Comparison of ENCODE assay signal across 22 cellular contexts in genomic region chr15:41648770-41649169, GRCh38. TPM values are rescaled to one million over a fixed set of nuclear protein-coding genes. Genes with fewer than 3 reads are reported as not detected.
DNase-seq lines count a peak whose midpoint lies in the region; ATAC-seq and TF ChIP-seq lines count a peak whose summit lies in the region.
"Had no signal": no experiment of that assay in that cellular context is flagged by ENCODE, and none has a peak within 500 bp of the region (broad histone marks: within the 10 kb centered on the region; RNA-seq: fewer than 3 reads in every experiment).

No MANE protein-coding gene starts in this region.

- ATAC-seq in foreskin keratinocyte (peak; percentile 15), GM18870 (IDR thresholded peaks at IDR 0.05; ENCODE audit: unreplicated experiment) (no peak)
- ATAC-seq: sciatic nerve had no signal

- BruUV-seq in mammary epithelial cell (replicated peaks; lab: Mats Ljungman, UMichigan), result no TSS peak
- BruUV-seq in MCF 10A (replicated peaks; lab: Mats Ljungman, UMichigan), result no TSS peak

- peak; percentile 71 for DNase-seq in mammary epithelial cell
- DNase-seq in MCF 10A (ENCODE audit: unreplicated experiment), result no peak
- peak; percentile 76 for DNase-seq in amniotic epithelial cell (ENCODE audit: low read depth)
- peak in 1 of 2 donors; percentile 35 for DNase-seq in foreskin keratinocyte
- no peak for DNase-seq in trophoblast cell
- DNase-seq in substantia nigra (lab: John Stamatoyannopoulos, UW), result no peak
- DNase-seq in DMS 273 treated with DMSO at 0.1 percent for 48 hours (lab: John Stamatoyannopoulos, UW), result no peak
- DNase-seq: 8988T; activated CD4-positive, alpha-beta T cell treated with anti-CD3 and anti-CD28 coated beads, Interleukin-2, amount 10 ng/mL, durations not matched to agents 24 days and 14 days; activated naive CD8-positive, alpha-beta T cell treated with anti-CD3 and anti-CD28 coated beads, Interleukin-2, amount 10 ng/mL, durations not matched to agents 7 days and 5 days; C1 segment of cervical spinal cord; KG1; NCI-H1092; NCI-H2029 treated with DMSO at 0.1 percent for 48 hours; NCI-H510A; RPMI8226; upper lobe of left lung had no signal

- dilution Hi-C loops in mammary epithelial cell (cut with HindIII; ENCODE audit: low sequenced_read_pairs), result no loop called here

- H3K36me3 ChIP-seq in mammary epithelial cell (ENCODE audit: insufficient read depth, low read length) (no peaks in the 10 kb centered on the region), trophoblast cell (ENCODE audit: control insufficient read depth in 1 of 2, insufficient read depth in 2 of 2, low read length in 2 of 2) (no peaks in the 10 kb centered on the region)
- H3K36me3 ChIP-seq: upper lobe of left lung had no signal

- H4K91ac ChIP-seq in trophoblast cell (ENCODE audit: low read depth, low read length), result no peak overlapping the region

- H3K27ac ChIP-seq in mammary epithelial cell (ENCODE audit: insufficient read depth, low read depth, low read length) (no peak overlapping the region), foreskin keratinocyte (no peak overlapping the region), trophoblast cell (ENCODE audit: low read depth, low read length) (no peak overlapping the region), substantia nigra (ENCODE audit: low read depth, low read length, poor library complexity, severe bottlenecking) (no peak overlapping the region)
- H3K27ac ChIP-seq: upper lobe of left lung had no signal

- no peaks in the 10 kb centered on the region for H3K27me3 Mint-ChIP-seq in MCF 10A (ENCODE audit: insufficient read depth, unreplicated experiment)
- H3K27me3 Mint-ChIP-seq: stimulated activated naive CD8-positive, alpha-beta T cell treated with anti-CD3 and anti-CD28 coated beads, Interleukin-15, Interleukin-2, amounts not matched to agents 100 ng/mL and 50 ng/mL, for 24 hours had no signal

- no peaks in the 10 kb centered on the region for H3K9me3 ChIP-seq in mammary epithelial cell (replicated peaks; ENCODE audit: insufficient read depth, low read length)
- H3K9me3 ChIP-seq in trophoblast cell (ENCODE audit: insufficient read depth, low read depth, low read length), result no peaks in the 10 kb centered on the region

- no peaks in the 10 kb centered on the region for H3K79me2 ChIP-seq in mammary epithelial cell (ENCODE audit: insufficient read depth, low read length)
- H3K79me2 ChIP-seq in trophoblast cell (ENCODE audit: control insufficient read depth, insufficient read depth, low read length, poor library complexity), result no peaks in the 10 kb centered on the region

- intact Hi-C loops in mammary epithelial cell (cut with micrococcal nuclease), result no loop called here
- intact Hi-C loops in MCF 10A (cut with micrococcal nuclease), result no loop called here

- H2BK120ac ChIP-seq in trophoblast cell (ENCODE audit: insufficient read depth, low read length, poor library complexity), result no peak overlapping the region

- H3K4ac ChIP-seq in trophoblast cell (ENCODE audit: low read depth, low read length), result no peak overlapping the region

- H3K27ac Mint-ChIP-seq in MCF 10A (ENCODE audit: low read depth, unreplicated experiment), result no peak overlapping the region
- H3K27ac Mint-ChIP-seq: activated CD4-positive, alpha-beta T cell treated with anti-CD3 and anti-CD28 coated beads, Interleukin-2, amount 10 ng/mL, durations not matched to agents 24 days and 14 days; activated naive CD8-positive, alpha-beta T cell treated with anti-CD3 and anti-CD28 coated beads, Interleukin-2, amount 10 ng/mL, durations not matched to agents 7 days and 5 days; activated T-helper 2 cell treated with anti-CD3 and anti-CD28 coated beads, Interferon-gamma antibody, Interleukin-2, Interleukin-4, amounts not matched to agents 10 μg/mL and 5 μg/mL and 100 μg/mL, durations not matched to agents 14 hours and 24 hours and 36 hours; stimulated activated naive CD8-positive, alpha-beta T cell treated with anti-CD3 and anti-CD28 coated beads, Interleukin-15, Interleukin-2, amounts not matched to agents 100 ng/mL and 50 ng/mL, for 24 hours had no signal

- H2AK5ac ChIP-seq in trophoblast cell (ENCODE audit: low read length), result no peak overlapping the region

- H3K4me1 ChIP-seq in mammary epithelial cell (ENCODE audit: insufficient read depth, low read length), result peaks cover 10% of the 10 kb centered on the region
- no peaks in the 10 kb centered on the region for H3K4me1 ChIP-seq in foreskin keratinocyte
- no peaks in the 10 kb centered on the region for H3K4me1 ChIP-seq in trophoblast cell (ENCODE audit: control insufficient read depth in 1 of 2, insufficient read depth in 2 of 2, low read length in 2 of 2)

- H3K9ac ChIP-seq in mammary epithelial cell (ENCODE audit: insufficient read depth, low read length) (no peak overlapping the region), trophoblast cell (ENCODE audit: low read length) (no peak overlapping the region)

- H3K18ac ChIP-seq in trophoblast cell (ENCODE audit: low read length), result no peak overlapping the region

- H4K12ac ChIP-seq in trophoblast cell (ENCODE audit: low read depth, low read length), result no peak overlapping the region

- H3K4me3 Mint-ChIP-seq in MCF 10A (ENCODE audit: unreplicated experiment), result no peak overlapping the region
- H3K4me3 Mint-ChIP-seq: activated CD4-positive, alpha-beta T cell treated with anti-CD3 and anti-CD28 coated beads, Interleukin-2, amount 10 ng/mL, durations not matched to agents 24 days and 14 days; activated naive CD8-positive, alpha-beta T cell treated with anti-CD3 and anti-CD28 coated beads, Interleukin-2, amount 10 ng/mL, durations not matched to agents 7 days and 5 days; stimulated activated naive CD8-positive, alpha-beta T cell treated with anti-CD3 and anti-CD28 coated beads, Interleukin-15, Interleukin-2, amounts not matched to agents 100 ng/mL and 50 ng/mL, for 24 hours had no signal

- peak overlapping the region; percentile 8 for H3K4me2 ChIP-seq in mammary epithelial cell (ENCODE audit: insufficient read depth, low read depth, low read length)
- H3K4me2 ChIP-seq in trophoblast cell (ENCODE audit: low read length), result no peak overlapping the region

- TF ChIP-seq CTCF in mammary epithelial cell (conservative IDR thresholded peaks at IDR 0.05 in 1 of 2, IDR thresholded peaks at IDR 0.05 in 1 of 2; ENCODE audit: extremely low read depth in 1 of 2, insufficient read depth in 1 of 2, low read depth in 1 of 2, low read length in 2 of 2), result no peak
- TF ChIP-seq CTCF in MCF 10A (IDR thresholded peaks at IDR 0.05; ENCODE audit: unreplicated experiment), result no peak
- TF ChIP-seq CTCF in foreskin keratinocyte (conservative IDR thresholded peaks at IDR 0.05), result no peak

- no peaks in the 10 kb centered on the region for H3K27me3 ChIP-seq in mammary epithelial cell (ENCODE audit: insufficient read depth, low read length)
- no peaks in the 10 kb centered on the region for H3K27me3 ChIP-seq in foreskin keratinocyte
- no peaks in the 10 kb centered on the region for H3K27me3 ChIP-seq in trophoblast cell (ENCODE audit: insufficient read depth, low read length)
- H3K27me3 ChIP-seq: upper lobe of left lung had no signal

- no peak overlapping the region for H3K23ac ChIP-seq in trophoblast cell (ENCODE audit: low read length)

- no peaks in the 10 kb centered on the region for H3K79me1 ChIP-seq in trophoblast cell (ENCODE audit: low read length)

- no CpG with 5 or more reads among the region's 1 CpG for WGBS in mammary epithelial cell (ENCODE audit: low coverage, missing lambda C conversion rate)
- no CpG with 5 or more reads among the region's 1 CpG for WGBS in trophoblast cell (ENCODE audit: extremely low coverage, insufficient coverage, insufficient read length)

- no peak overlapping the region for H2BK5ac ChIP-seq in trophoblast cell (ENCODE audit: low read depth, low read length, poor library complexity)

- no peak overlapping the region for H2AFZ ChIP-seq in mammary epithelial cell (ENCODE audit: low read depth, low read length)
- no peak overlapping the region for H2AFZ ChIP-seq in trophoblast cell (ENCODE audit: insufficient read depth, low read length, poor library complexity)

- POLR2A ChIA-PET in MCF 10A (lab: Yijun Ruan, JAX), result interaction anchor here (0.6 to 1.0 kb wide), 3 partner anchors 9 to 115 kb away, joined by 3 to 5 read pairs (median 3); no protein-coding TSS in a partner anchor

- in situ Hi-C loops in mammary epithelial cell (cut with MboI; ENCODE audit: low sequenced_read_pairs in 2 of 2), result no loop called here

- H2BK12ac ChIP-seq in trophoblast cell (ENCODE audit: low read length), result no peak overlapping the region

- no peaks in the 10 kb centered on the region for H4K20me1 ChIP-seq in mammary epithelial cell (ENCODE audit: insufficient read depth, low read length)

- CTCF ChIA-PET in mammary epithelial cell (lab: Charles Lee; ENCODE audit: low non-redundant PET), result no interaction called here
- CTCF ChIA-PET in MCF 10A (lab: Yijun Ruan, JAX), result interaction anchor here (0.6 kb wide), 1 partner anchor 39 kb away, joined by 3 read pairs; no protein-coding TSS in a partner anchor

- H3K14ac ChIP-seq in trophoblast cell (ENCODE audit: low read length), result no peak overlapping the region

- H3K36me3 Mint-ChIP-seq in MCF 10A (ENCODE audit: insufficient read depth, unreplicated experiment), result no peaks in the 10 kb centered on the region

- H3K4me1 Mint-ChIP-seq in MCF 10A (ENCODE audit: insufficient read depth, unreplicated experiment), result no peaks in the 10 kb centered on the region
- H3K4me1 Mint-ChIP-seq: activated CD4-positive, alpha-beta T cell treated with anti-CD3 and anti-CD28 coated beads, Interleukin-2, amount 10 ng/mL, durations not matched to agents 24 days and 14 days had no signal

- H3K4me3 ChIP-seq in mammary epithelial cell (replicated peaks in 1 of 3; ENCODE audit: insufficient read depth in 1 of 3, low read depth in 2 of 3, low read length in 3 of 3) (no peak overlapping the region), trophoblast cell (ENCODE audit: low read depth, low read length) (no peak overlapping the region)
- H3K4me3 ChIP-seq: lung, upper lobe of left lung had no signal

- H3K9me3 Mint-ChIP-seq in MCF 10A (ENCODE audit: unreplicated experiment), result no peaks in the 10 kb centered on the region
- H3K9me3 Mint-ChIP-seq: stimulated activated naive CD8-positive, alpha-beta T cell treated with anti-CD3 and anti-CD28 coated beads, Interleukin-15, Interleukin-2, amounts not matched to agents 100 ng/mL and 50 ng/mL, for 24 hours had no signal

- H4K8ac ChIP-seq in trophoblast cell (ENCODE audit: low read depth, low read length), result no peak overlapping the region

RNA-seq across cellular contexts. Expression of gene MGA, which starts 11.4 kb away (rescaled TPM):
- total RNA-seq in mammary epithelial cell, result 10 to 100 TPM; 22.8 to 30.3 TPM
- 3.7 TPM for polyA plus RNA-seq in mammary epithelial cell
- polyA minus RNA-seq in mammary epithelial cell, result 53.2 TPM
- total RNA-seq in MCF 10A (2022), result 15.9 and 17.5 TPM in 2 replicates
- total RNA-seq in foreskin keratinocyte, result 19.3 TPM in 2 replicates
- 0.95 and 1.1 TPM in 2 replicates for polyA plus RNA-seq in foreskin keratinocyte
- polyA plus RNA-seq in trophoblast cell (2013), result 12.8 and 13.1 TPM in 2 replicates

Comparison
In these comparisons a context has a peak if more than half of its experiments do, and no peak if none do; other contexts are left out.
1. DNase-seq: peak in mammary epithelial cell (single experiment) and amniotic epithelial cell (single experiment); none in MCF 10A (single experiment), trophoblast cell (0 of 2), substantia nigra (0 of 49) and DMS 273 treated with DMSO at 0.1 percent for 48 hours (single experiment).